18 cellular contexts compared by ENCODE assay signal in genomic region chr6:21213492-21213891, GRCh38.
DNase-seq lines count a peak whose midpoint lies in the region; ATAC-seq, FAIRE-seq and TF ChIP-seq lines count a peak whose summit lies in the region.
"Had no signal": no experiment of that assay in that cellular context is flagged by ENCODE, and none has a peak within 500 bp of the region (broad histone marks: within the 10 kb centered on the region; RNA-seq: fewer than 3 reads in every experiment).

No MANE protein-coding gene starts in this region.

- H3K9me3 ChIP-seq in tibial nerve: no peaks in the 10 kb centered on the region
- H3K9me3 ChIP-seq: lower lobe of right lung had no signal

- WGBS in tibial nerve, 2 donors: 86 to 90% methylated on average over 3 of the region's 3 CpGs

- TF ChIP-seq EP300 in tibial nerve (IDR thresholded peaks at IDR 0.05): no peak

- DNase-seq in GM18507 (ENCODE audit: extremely low spot score, insufficient read length, low read depth): no peak
- DNase-seq in activated CD4-positive, alpha-beta T cell treated with anti-CD3 and anti-CD28 coated beads, Interleukin-2, amount 50 U/mL, for 1 hour: no peak
- DNase-seq in activated CD8-positive, alpha-beta memory T cell treated with anti-CD3 and anti-CD28 coated beads, Interleukin-2, amount 50 U/mL, for 48 hours: no peak
- no peak for DNase-seq in tibial nerve (ENCODE audit: low spot score in 2 of 2)
- no peak for DNase-seq in HUDEP-2 (lab: John Stamatoyannopoulos, UW; ENCODE audit: unreplicated experiment in 76 of 76)
- DNase-seq: activated CD4-positive, alpha-beta T cell treated with anti-CD3 and anti-CD28 coated beads, Interleukin-2, amount 10 ng/mL, durations not matched to agents 24 days and 14 days; activated naive CD4-positive, alpha-beta T cell; IMR-90; lower lobe of right lung; NCI-H146; stimulated activated CD4-positive, alpha-beta T cell treated with anti-CD3 and anti-CD28 coated beads, Interleukin-15, amount 100 ng/mL, for 24 hours had no signal

- no peak overlapping the region for H3K27ac ChIP-seq in tibial nerve
- H3K27ac ChIP-seq: BLaER1, cardiac muscle cell, lower lobe of right lung had no signal

- no peaks in the 10 kb centered on the region for H3K4me1 ChIP-seq in tibial nerve
- H3K4me1 ChIP-seq: lower lobe of right lung had no signal

- TF ChIP-seq CTCF in tibial nerve (IDR thresholded peaks at IDR 0.05): no peak

- no peak overlapping the region for H3K4me3 ChIP-seq in tibial nerve
- H3K4me3 ChIP-seq: BLaER1, cardiac muscle cell, GM23338, lower lobe of right lung had no signal

- ATAC-seq in GM19468 (IDR thresholded peaks at IDR 0.05; ENCODE audit: extremely low read depth, unreplicated experiment) (peak; percentile 60), HG02884 (IDR thresholded peaks at IDR 0.05; ENCODE audit: unreplicated experiment) (peak; percentile 45), HG03558 (IDR thresholded peaks at IDR 0.05; ENCODE audit: extremely low read depth, unreplicated experiment) (peak; percentile 43)
- ATAC-seq: GM23338, lower lobe of right lung had no signal

- peaks cover 0 to 83% (median 0%) of the 10 kb centered on the region in 3 donors for H3K36me3 ChIP-seq in tibial nerve
- H3K36me3 ChIP-seq: cardiac muscle cell, lower lobe of right lung had no signal

- no peaks in the 10 kb centered on the region for H3K27me3 ChIP-seq in tibial nerve
- H3K27me3 ChIP-seq: BLaER1, cardiac muscle cell had no signal

- peak; percentile 80 for FAIRE-seq in GM18507 (lab: Jason Lieb, UNC)
- FAIRE-seq: endothelial cell of umbilical vein had no signal

- TF ChIP-seq POLR2A in tibial nerve (IDR thresholded peaks at IDR 0.05): no peak
